ENCODE assay signal across 11 cellular contexts in the genomic region with DNA sequence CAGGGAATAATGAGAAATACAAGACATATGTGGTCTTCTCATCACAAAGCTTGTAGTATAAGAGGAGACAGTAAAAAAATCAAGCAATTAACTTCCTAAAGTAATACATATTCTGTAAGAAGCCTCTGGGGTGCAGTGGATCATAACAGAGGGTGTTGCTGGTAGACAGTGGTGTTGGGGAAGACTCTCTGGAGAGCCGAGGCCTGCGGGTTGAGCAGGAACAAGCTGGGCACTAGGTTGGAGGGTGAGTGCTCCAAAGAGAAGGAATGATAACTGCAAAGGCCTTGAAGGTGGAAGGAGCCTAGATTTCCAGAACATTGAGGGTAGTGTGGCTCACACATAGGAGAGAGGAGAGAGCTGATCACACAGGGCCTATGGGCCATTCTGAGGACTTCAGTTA. TPM values are rescaled to one million over a fixed set of nuclear protein-coding genes. Genes with fewer than 3 reads are reported as not detected.
DNase-seq lines count a peak whose midpoint lies in the region; ATAC-seq lines count a peak whose summit lies in the region.
"Had no signal": no experiment of that assay in that cellular context is flagged by ENCODE, and none has a peak within 500 bp of the region (broad histone marks: within the 10 kb centered on the region; RNA-seq: fewer than 3 reads in every experiment).

No MANE protein-coding gene starts in this region.

- H3K4me3 Mint-ChIP-seq in T-cell: peak overlapping the region; percentile 87 to 99 (median 99)
- H3K4me3 Mint-ChIP-seq in activated naive CD4-positive, alpha-beta T cell treated with anti-CD3 and anti-CD28 coated beads, Interleukin-2, amount 50 U/mL, for 24 hours: peak overlapping the region; percentile 92
- peak overlapping the region; percentile 96 to 99 (median 98) for H3K4me3 Mint-ChIP-seq in immature natural killer cell
- peak overlapping the region; percentile 93 for H3K4me3 Mint-ChIP-seq in stimulated activated naive CD8-positive, alpha-beta T cell treated with anti-CD3 and anti-CD28 coated beads, Interleukin-15, Interleukin-2, amounts not matched to agents 100 ng/mL and 50 ng/mL, for 24 hours
- H3K4me3 Mint-ChIP-seq: stimulated activated memory B cell treated with anti-CD40 and anti-IgM and Interleukin-4, amounts not matched to agents 10 μg/mL and 1 μg/mL and 100 μg/mL, for 72 hours had no signal

- H3K4me1 Mint-ChIP-seq in T-cell (peaks cover 73 to 80% (median 75%) of the 10 kb centered on the region in 3 donors), immature natural killer cell (peaks cover 72 to 92% of the 10 kb centered on the region in 2 donors)
- H3K4me1 Mint-ChIP-seq in activated naive CD4-positive, alpha-beta T cell treated with anti-CD3 and anti-CD28 coated beads, Interleukin-2, amount 50 U/mL, for 24 hours: peaks cover 70% of the 10 kb centered on the region
- peaks cover 68% of the 10 kb centered on the region for H3K4me1 Mint-ChIP-seq in stimulated activated naive CD8-positive, alpha-beta T cell treated with anti-CD3 and anti-CD28 coated beads, Interleukin-15, Interleukin-2, amounts not matched to agents 100 ng/mL and 50 ng/mL, for 24 hours (ENCODE audit: low read depth)

- H3K27ac Mint-ChIP-seq in T-cell (peak overlapping the region; percentile 100), immature natural killer cell (peak overlapping the region; percentile 88 to 98 (median 94))
- peak overlapping the region; percentile 99 for H3K27ac Mint-ChIP-seq in activated naive CD4-positive, alpha-beta T cell treated with anti-CD3 and anti-CD28 coated beads, Interleukin-2, amount 50 U/mL, for 24 hours
- peak overlapping the region; percentile 97 for H3K27ac Mint-ChIP-seq in stimulated activated naive CD8-positive, alpha-beta T cell treated with anti-CD3 and anti-CD28 coated beads, Interleukin-15, Interleukin-2, amounts not matched to agents 100 ng/mL and 50 ng/mL, for 24 hours
- H3K27ac Mint-ChIP-seq: stimulated activated memory B cell treated with anti-CD40 and anti-IgM and Interleukin-4, amounts not matched to agents 10 μg/mL and 1 μg/mL and 100 μg/mL, for 72 hours had no signal

- H3K27me3 Mint-ChIP-seq in T-cell (no peaks in the 10 kb centered on the region), immature natural killer cell (ENCODE audit: low read depth in 3 of 3) (peaks cover 3 to 10% (median 7%) of the 10 kb centered on the region in 3 donors)
- no peaks in the 10 kb centered on the region for H3K27me3 Mint-ChIP-seq in activated naive CD4-positive, alpha-beta T cell treated with anti-CD3 and anti-CD28 coated beads, Interleukin-2, amount 50 U/mL, for 24 hours
- H3K27me3 Mint-ChIP-seq in stimulated activated naive CD8-positive, alpha-beta T cell treated with anti-CD3 and anti-CD28 coated beads, Interleukin-15, Interleukin-2, amounts not matched to agents 100 ng/mL and 50 ng/mL, for 24 hours: no peaks in the 10 kb centered on the region

- CTCF ChIA-PET in T-cell (lab: Charles Lee): interaction anchor here in 1 of 2 donors (0.6 to 1.6 kb wide), 7 partner anchors 54 to 186 kb away, joined by 3 to 5 read pairs (median 3); a partner anchor contains a TSS

- H3K36me3 Mint-ChIP-seq in T-cell (peaks cover 63% of the 10 kb centered on the region), immature natural killer cell (peaks cover 53 to 64% (median 54%) of the 10 kb centered on the region in 3 donors)
- peaks cover 43% of the 10 kb centered on the region for H3K36me3 Mint-ChIP-seq in activated naive CD4-positive, alpha-beta T cell treated with anti-CD3 and anti-CD28 coated beads, Interleukin-2, amount 50 U/mL, for 24 hours
- peaks cover 49% of the 10 kb centered on the region for H3K36me3 Mint-ChIP-seq in stimulated activated naive CD8-positive, alpha-beta T cell treated with anti-CD3 and anti-CD28 coated beads, Interleukin-15, Interleukin-2, amounts not matched to agents 100 ng/mL and 50 ng/mL, for 24 hours (ENCODE audit: low read depth)
- H3K36me3 Mint-ChIP-seq: stimulated activated memory B cell treated with anti-CD40 and anti-IgM and Interleukin-4, amounts not matched to agents 10 μg/mL and 1 μg/mL and 100 μg/mL, for 72 hours had no signal

- ATAC-seq in T-cell (replicated peaks in 1 of 4) (peak; percentile 44 to 72 (median 56)), HG02798 (IDR thresholded peaks at IDR 0.05; ENCODE audit: poor library complexity, unreplicated experiment) (no peak), GM21825 (IDR thresholded peaks at IDR 0.05; ENCODE audit: unreplicated experiment) (no peak)
- ATAC-seq: stimulated activated memory B cell treated with anti-CD40 and anti-IgM and Interleukin-4, amounts not matched to agents 10 μg/mL and 1 μg/mL and 100 μg/mL, for 72 hours had no signal

- DNase-seq in T-cell: peak in 25 of 34 experiments; percentile 22 to 58 (median 35)
- no peak for DNase-seq in immature natural killer cell
- DNase-seq in AG08395 (ENCODE audit: low spot score): no peak
- DNase-seq in NCI-H345 (lab: John Stamatoyannopoulos, UW): no peak
- DNase-seq: mesenchymal stem cell, NCI-H1048 had no signal

- POLR2A ChIA-PET in T-cell (lab: Charles Lee): interaction anchor here (0.5 kb wide), 2 partner anchors 57 to 87 kb away, joined by 3 to 4 read pairs; no protein-coding TSS in a partner anchor

- H3K9me3 Mint-ChIP-seq in T-cell (peaks cover 5 to 32% (median 32%) of the 10 kb centered on the region in 3 donors), immature natural killer cell (peaks cover 21 to 70% (median 56%) of the 10 kb centered on the region in 6 donors)
- H3K9me3 Mint-ChIP-seq in activated naive CD4-positive, alpha-beta T cell treated with anti-CD3 and anti-CD28 coated beads, Interleukin-2, amount 50 U/mL, for 24 hours: peaks cover 21% of the 10 kb centered on the region
- H3K9me3 Mint-ChIP-seq in stimulated activated naive CD8-positive, alpha-beta T cell treated with anti-CD3 and anti-CD28 coated beads, Interleukin-15, Interleukin-2, amounts not matched to agents 100 ng/mL and 50 ng/mL, for 24 hours: peaks cover 11% of the 10 kb centered on the region
- H3K9me3 Mint-ChIP-seq: stimulated activated memory B cell treated with anti-CD40 and anti-IgM and Interleukin-4, amounts not matched to agents 10 μg/mL and 1 μg/mL and 100 μg/mL, for 72 hours had no signal

RNA-seq across cellular contexts. Expression of a gene that starts 1.5 kb away (rescaled TPM):
- total RNA-seq in T-cell: 100 to 1,000 TPM; 121 to 341 (median 306) TPM
- 100 to 1,000 TPM; 158 to 420 (median 392) TPM for polyA plus RNA-seq in immature natural killer cell

RNA-seq across cellular contexts. Expression of a gene that starts 54.0 kb away (rescaled TPM):
- 100 to 1,000 TPM in 3 of 5 donors, 10 to 100 TPM in 2; 76.8 to 430 (median 392) TPM for total RNA-seq in T-cell
- 100 to 1,000 TPM; 285 to 709 (median 555) TPM for polyA plus RNA-seq in immature natural killer cell

Comparison
In these comparisons a context has a peak if more than half of its experiments do, and no peak if none do; other contexts are left out.
1. ATAC-seq: peak in T-cell (4 of 4); none in HG02798 (single experiment) and GM21825 (single experiment).
2. DNase-seq: peak in T-cell (25 of 34); none in immature natural killer cell (0 of 3), AG08395 (single experiment) and NCI-H345 (single experiment).
3. Peak in every context shown above with its lines, with median percentiles within 50 percentile points of each other: H3K27ac Mint-ChIP-seq and H3K4me3 Mint-ChIP-seq.